Comparison of ENCODE assay signal across 34 cellular contexts in genomic region chr2:100968146-100969145, GRCh38.
"Had no signal": no experiment of that assay in that cellular context is flagged by ENCODE, and none has a peak within 500 bp of the region (broad histone marks: within the 10 kb centered on the region; RNA-seq: fewer than 3 reads in every experiment).

No MANE protein-coding gene starts in this region.

- FAIRE-seq: endothelial cell of umbilical vein had no signal

- H3K4me1 ChIP-seq: gastroesophageal sphincter, left lung, parathyroid adenoma, testis, transverse colon, vagina had no signal

- H3K27ac Mint-ChIP-seq: activated naive CD4-positive, alpha-beta T cell treated with anti-CD3 and anti-CD28 coated beads, Interleukin-2, amount 10 ng/mL, durations not matched to agents 7 days and 5 days; activated naive CD8-positive, alpha-beta T cell treated with anti-CD3 and anti-CD28 coated beads, Interleukin-2, amount 10 ng/mL, durations not matched to agents 7 days and 5 days; activated T-helper 1 cell treated with anti-CD3 and anti-CD28 coated beads, Interleukin-12 subunit alpha, Interleukin-12 subunit beta, Interleukin-2, Interleukin-4 antibody, amounts not matched to agents 30 ng/mL and 10 ng/mL and 1 ng/mL, durations not matched to agents 14 hours and 24 hours and 36 hours; brain; effector memory CD8-positive, alpha-beta T cell; immature natural killer cell; mesothelial cell of epicardium; naive B cell; T-helper 17 cell had no signal

- DNase-seq: activated CD4-positive, alpha-beta T cell treated with anti-CD3 and anti-CD28 coated beads for 48 hours; activated CD4-positive, alpha-beta T cell treated with anti-CD3 and anti-CD28 coated beads, Interleukin-2, amount 50 U/mL, for 48 hours; activated CD8-positive, alpha-beta memory T cell treated with anti-CD3 and anti-CD28 coated beads for 24 hours; activated naive CD4-positive, alpha-beta T cell treated with anti-CD3 and anti-CD28 coated beads, Interleukin-2, amount 10 ng/mL, durations not matched to agents 7 days and 5 days; activated naive CD8-positive, alpha-beta T cell treated with anti-CD3 and anti-CD28 coated beads, Interleukin-2, amount 10 ng/mL, durations not matched to agents 7 days and 5 days; activated T-cell treated with anti-CD3 and anti-CD28 coated beads, Interleukin-2, amount 50 U/mL, for 1 hour; effector memory CD8-positive, alpha-beta T cell; hippocampal formation; immature natural killer cell; kidney glomerular epithelial cell; left lung; naive B cell; occipital lobe; stimulated activated CD4-positive, alpha-beta T cell treated with anti-CD3 and anti-CD28 coated beads, Interleukin-4, amount 100 ng/mL, for 1 hour; stimulated activated naive CD8-positive, alpha-beta T cell treated with anti-CD3 and anti-CD28 coated beads, Interleukin-15, Interleukin-2, amounts not matched to agents 100 U/mL and 50 U/mL, for 24 hours; T-helper 17 cell; T1000; testis; transverse colon; WERI-Rb-1 had no signal

- H3K4me1 Mint-ChIP-seq: activated naive CD8-positive, alpha-beta T cell treated with anti-CD3 and anti-CD28 coated beads, Interleukin-2, amount 10 ng/mL, durations not matched to agents 7 days and 5 days; brain; immature natural killer cell; mesothelial cell of epicardium; naive B cell; neural crest cell had no signal

- H3K27ac ChIP-seq: ascending aorta, cardiac muscle cell, coronary artery, gastroesophageal sphincter, left lung, parathyroid adenoma, right atrium auricular region, testis, transverse colon, vagina, WERI-Rb-1 had no signal

- H3K36me3 ChIP-seq: cardiac muscle cell, WERI-Rb-1 had no signal

- H3K9me3 ChIP-seq: ascending aorta, gastroesophageal sphincter, left lung, right atrium auricular region, testis, transverse colon, vagina had no signal

- H2AFZ ChIP-seq: parathyroid adenoma had no signal

- H3K9ac ChIP-seq: parathyroid adenoma had no signal

- ATAC-seq: activated CD4-positive, CD25-positive, alpha-beta regulatory T cell treated with anti-CD3 and anti-CD28 coated beads, Interleukin-2, amount 50 U/mL, for 24 hours; effector memory CD8-positive, alpha-beta T cell; gastroesophageal sphincter; left lung; stimulated activated naive CD8-positive, alpha-beta T cell treated with anti-CD3 and anti-CD28 coated beads, Interleukin-15, Interleukin-2, amounts not matched to agents 100 U/mL and 50 U/mL, for 24 hours; T-helper 17 cell had no signal

- H3K36me3 Mint-ChIP-seq: activated naive CD4-positive, alpha-beta T cell treated with anti-CD3 and anti-CD28 coated beads, Interleukin-2, amount 10 ng/mL, durations not matched to agents 7 days and 5 days; activated naive CD8-positive, alpha-beta T cell treated with anti-CD3 and anti-CD28 coated beads, Interleukin-2, amount 10 ng/mL, durations not matched to agents 7 days and 5 days; immature natural killer cell; mesothelial cell of epicardium; naive B cell had no signal

- H3K9me3 Mint-ChIP-seq: activated naive CD4-positive, alpha-beta T cell treated with anti-CD3 and anti-CD28 coated beads, Interleukin-2, amount 10 ng/mL, durations not matched to agents 7 days and 5 days; activated naive CD8-positive, alpha-beta T cell treated with anti-CD3 and anti-CD28 coated beads, Interleukin-2, amount 10 ng/mL, durations not matched to agents 7 days and 5 days; activated T-helper 1 cell treated with anti-CD3 and anti-CD28 coated beads, Interleukin-12 subunit alpha, Interleukin-12 subunit beta, Interleukin-2, Interleukin-4 antibody, amounts not matched to agents 30 ng/mL and 10 ng/mL and 1 ng/mL, durations not matched to agents 14 hours and 24 hours and 36 hours; brain; effector memory CD8-positive, alpha-beta T cell; immature natural killer cell; mesothelial cell of epicardium; naive B cell; neural crest cell had no signal

- H3K27me3 ChIP-seq: ascending aorta, cardiac muscle cell, gastroesophageal sphincter, left lung, right atrium auricular region, testis, transverse colon, vagina had no signal

- H3K4me3 ChIP-seq: ascending aorta, cardiac muscle cell, coronary artery, gastroesophageal sphincter, left lung, lung, right atrium auricular region, testis, transverse colon, vagina had no signal

- H3K4me3 Mint-ChIP-seq: activated naive CD4-positive, alpha-beta T cell treated with anti-CD3 and anti-CD28 coated beads, Interleukin-2, amount 10 ng/mL, durations not matched to agents 7 days and 5 days; activated naive CD8-positive, alpha-beta T cell treated with anti-CD3 and anti-CD28 coated beads, Interleukin-2, amount 10 ng/mL, durations not matched to agents 7 days and 5 days; activated T-helper 1 cell treated with anti-CD3 and anti-CD28 coated beads, Interleukin-12 subunit alpha, Interleukin-12 subunit beta, Interleukin-2, Interleukin-4 antibody, amounts not matched to agents 30 ng/mL and 10 ng/mL and 1 ng/mL, durations not matched to agents 14 hours and 24 hours and 36 hours; brain; effector memory CD8-positive, alpha-beta T cell; immature natural killer cell; mesothelial cell of epicardium; naive B cell; neural crest cell; T-helper 17 cell had no signal

- H3K27me3 Mint-ChIP-seq: activated naive CD4-positive, alpha-beta T cell treated with anti-CD3 and anti-CD28 coated beads, Interleukin-2, amount 10 ng/mL, durations not matched to agents 7 days and 5 days; activated naive CD8-positive, alpha-beta T cell treated with anti-CD3 and anti-CD28 coated beads, Interleukin-2, amount 10 ng/mL, durations not matched to agents 7 days and 5 days; T-helper 17 cell had no signal
